In the genomic region with DNA sequence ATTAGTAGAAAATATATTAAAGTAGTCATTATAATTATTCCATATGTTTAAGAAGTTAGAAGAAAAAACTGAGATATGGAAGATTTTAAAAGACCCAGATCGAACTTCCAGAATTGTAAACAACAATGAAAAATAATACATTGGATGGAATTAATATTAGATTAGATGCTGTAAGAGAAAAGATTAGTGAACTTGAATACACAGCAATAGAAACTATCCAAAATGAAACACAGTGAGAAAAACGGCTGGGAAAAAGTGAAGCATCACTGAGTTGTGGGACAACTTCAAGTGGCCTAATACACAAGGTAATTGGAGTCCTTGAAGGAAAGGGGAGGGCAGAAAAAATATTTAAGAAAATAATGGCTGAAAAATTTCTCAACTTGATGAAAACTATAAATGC, we compare ENCODE assay signal across 38 cellular contexts. TPM values are rescaled to one million over a fixed set of nuclear protein-coding genes. Genes with fewer than 3 reads are reported as not detected.
"Had no signal": no experiment of that assay in that cellular context is flagged by ENCODE, and none has a peak within 500 bp of the region (broad histone marks: within the 10 kb centered on the region; RNA-seq: fewer than 3 reads in every experiment).

No MANE protein-coding gene starts in this region.

- H3K27ac ChIP-seq: adrenal gland, body of pancreas, brain microvascular endothelial cell, breast epithelium, VCaP had no signal

- H3K4me3 ChIP-seq: adrenal gland, body of pancreas, breast epithelium had no signal

- H3K4me1 Mint-ChIP-seq: activated B cell treated with CpG ODN at 0.5 μM for 24 hours; activated naive CD8-positive, alpha-beta T cell treated with anti-CD3 and anti-CD28 coated beads for 36 hours; activated T-helper 17 cell treated with anti-CD3 and anti-CD28 coated beads, Interleukin-2, amount 50 U/mL, for 72 hours had no signal

- H3K4me1 ChIP-seq: adrenal gland, body of pancreas, breast epithelium had no signal

- H3K27ac Mint-ChIP-seq: activated B cell treated with CpG ODN at 0.5 μM for 24 hours; activated CD4-positive, alpha-beta memory T cell treated with anti-CD3 and anti-CD28 coated beads for 36 hours; activated CD4-positive, alpha-beta T cell treated with anti-CD3 and anti-CD28 coated beads, Interleukin-2, amount 10 ng/mL, durations not matched to agents 24 days and 14 days; activated CD8-positive, alpha-beta T cell treated with anti-CD3 and anti-CD28 coated beads for 36 hours; activated naive CD4-positive, alpha-beta T cell treated with anti-CD3 and anti-CD28 coated beads for 36 hours; activated naive CD4-positive, alpha-beta T cell treated with anti-CD3 and anti-CD28 coated beads, Interleukin-2, amount 50 U/mL, for 72 hours; activated naive CD8-positive, alpha-beta T cell treated with anti-CD3 and anti-CD28 coated beads for 36 hours; activated T-cell treated with anti-CD3 and anti-CD28 coated beads, Interleukin-2, amount 50 U/mL, for 72 hours; activated T-helper 1 cell treated with anti-CD3 and anti-CD28 coated beads, Interleukin-12 subunit alpha, Interleukin-12 subunit beta, Interleukin-2, Interleukin-4 antibody, amounts not matched to agents 30 ng/mL and 10 ng/mL and 1 ng/mL, durations not matched to agents 14 hours and 24 hours and 36 hours; activated T-helper 17 cell treated with anti-CD3 and anti-CD28 coated beads, Interleukin-2, amount 50 U/mL, for 72 hours; T-helper 1 cell treated with Interleukin-12 subunit alpha and Interleukin-12 subunit beta and Interleukin-4 antibody, amounts not matched to agents 30 μg/mL and 1 μg/mL, for 36 hours; T-helper 2 cell treated with Interferon-gamma antibody and Interleukin-4, amounts not matched to agents 5 μg/mL and 100 μg/mL, for 36 hours had no signal

- DNase-seq: activated B cell treated with CpG ODN at 0.5 μM for 24 hours; activated CD4-positive, alpha-beta memory T cell treated with anti-CD3 and anti-CD28 coated beads for 36 hours; activated CD4-positive, alpha-beta T cell treated with anti-CD3 and anti-CD28 coated beads for 4 hours; activated CD4-positive, alpha-beta T cell treated with anti-CD3 and anti-CD28 coated beads, Interleukin-2, amount 10 ng/mL, durations not matched to agents 24 days and 14 days; activated CD4-positive, alpha-beta T cell treated with anti-CD3 and anti-CD28 coated beads, Interleukin-2, amount 50 U/mL, for 1 hour; activated CD4-positive, alpha-beta T cell treated with anti-CD3 and anti-CD28 coated beads, Interleukin-2, amount 50 U/mL, for 4 hours; activated CD4-positive, CD25-positive, alpha-beta regulatory T cell treated with anti-CD3 and anti-CD28 coated beads, Interleukin-2, amount 50 U/mL, for 72 hours; activated CD8-positive, alpha-beta memory T cell treated with anti-CD3 and anti-CD28 coated beads, Interleukin-2, amount 50 U/mL, for 4 hours; activated CD8-positive, alpha-beta T cell treated with anti-CD3 and anti-CD28 coated beads for 36 hours; activated effector memory CD4-positive, alpha-beta T cell treated with anti-CD3 and anti-CD28 coated beads, Interleukin-2, amount 50 U/mL, for 16 hours; activated gamma-delta T cell treated with Interleukin-2 at 50 U/mL for 16 hours; activated naive CD4-positive, alpha-beta T cell; activated naive CD4-positive, alpha-beta T cell treated with anti-CD3 and anti-CD28 coated beads for 36 hours; activated naive CD4-positive, alpha-beta T cell treated with anti-CD3 and anti-CD28 coated beads, Interleukin-2, amount 50 U/mL, for 16 hours; activated naive CD8-positive, alpha-beta T cell treated with anti-CD3 and anti-CD28 coated beads for 36 hours; activated T-cell treated with anti-CD3 and anti-CD28 coated beads for 4 hours; activated T-cell treated with anti-CD3 and anti-CD28 coated beads, Interleukin-2, amount 50 U/mL, for 1 hour; activated T-cell treated with anti-CD3 and anti-CD28 coated beads, Interleukin-2, amount 50 U/mL, for 4 hours; activated T-cell treated with anti-CD3 and anti-CD28 coated beads, Interleukin-2, amount 50 U/mL, for 72 hours; adrenal gland; amniotic stem cell; aorta; body of pancreas; brain microvascular endothelial cell; central memory CD4-positive, alpha-beta T cell; T-helper 2 cell; T-helper 9 cell had no signal

- H3K4me3 Mint-ChIP-seq: activated B cell treated with CpG ODN at 0.5 μM for 24 hours; activated CD4-positive, alpha-beta memory T cell treated with anti-CD3 and anti-CD28 coated beads for 36 hours; activated CD4-positive, alpha-beta T cell treated with anti-CD3 and anti-CD28 coated beads, Interleukin-2, amount 10 ng/mL, durations not matched to agents 24 days and 14 days; activated CD8-positive, alpha-beta T cell treated with anti-CD3 and anti-CD28 coated beads for 36 hours; activated naive CD4-positive, alpha-beta T cell treated with anti-CD3 and anti-CD28 coated beads for 36 hours; activated naive CD8-positive, alpha-beta T cell treated with anti-CD3 and anti-CD28 coated beads for 36 hours; activated T-cell treated with anti-CD3 and anti-CD28 coated beads, Interleukin-2, amount 50 U/mL, for 4 hours; activated T-cell treated with anti-CD3 and anti-CD28 coated beads, Interleukin-2, amount 50 U/mL, for 72 hours; activated T-helper 1 cell treated with anti-CD3 and anti-CD28 coated beads, Interleukin-12 subunit alpha, Interleukin-12 subunit beta, Interleukin-2, Interleukin-4 antibody, amounts not matched to agents 30 ng/mL and 10 ng/mL and 1 ng/mL, durations not matched to agents 14 hours and 24 hours and 36 hours; activated T-helper 17 cell treated with anti-CD3 and anti-CD28 coated beads, Interleukin-2, amount 50 U/mL, for 72 hours; T-helper 1 cell treated with Interleukin-12 subunit alpha and Interleukin-12 subunit beta and Interleukin-4 antibody, amounts not matched to agents 30 μg/mL and 1 μg/mL, for 36 hours; T-helper 2 cell treated with Interferon-gamma antibody and Interleukin-4, amounts not matched to agents 5 μg/mL and 100 μg/mL, for 36 hours had no signal

- H3K9me3 Mint-ChIP-seq: activated T-helper 17 cell treated with anti-CD3 and anti-CD28 coated beads, Interleukin-2, amount 50 U/mL, for 72 hours had no signal

- H3K36me3 ChIP-seq: adrenal gland, brain microvascular endothelial cell, breast epithelium had no signal

- H3K9me3 ChIP-seq: adrenal gland, body of pancreas, breast epithelium had no signal

- FAIRE-seq: astrocyte, TTC549 had no signal

- ATAC-seq: activated CD8-positive, alpha-beta T cell treated with anti-CD3 and anti-CD28 coated beads for 36 hours; activated naive CD4-positive, alpha-beta T cell treated with anti-CD3 and anti-CD28 coated beads, Interleukin-2, amount 50 U/mL, for 72 hours; activated T-cell treated with anti-CD3 and anti-CD28 coated beads, Interleukin-2, amount 50 U/mL, for 4 hours; activated T-cell treated with anti-CD3 and anti-CD28 coated beads, Interleukin-2, amount 50 U/mL, for 72 hours; activated T-helper 17 cell treated with anti-CD3 and anti-CD28 coated beads, Interleukin-2, amount 50 U/mL, for 72 hours; body of pancreas had no signal

RNA-seq across cellular contexts. Expression of gene TTBK1, which starts 4.2 kb away (rescaled TPM):
- polyA plus RNA-seq: aorta had no signal

RNA-seq across cellular contexts. Expression of gene SLC22A7, which starts 59.0 kb away (rescaled TPM):
- total RNA-seq: activated B cell treated with CpG ODN at 0.5 μM for 24 hours; activated CD4-positive, alpha-beta memory T cell treated with anti-CD3 and anti-CD28 coated beads for 36 hours; activated CD4-positive, alpha-beta T cell treated with anti-CD3 and anti-CD28 coated beads, Interleukin-2, amount 10 ng/mL, durations not matched to agents 24 days and 14 days; activated CD8-positive, alpha-beta memory T cell treated with anti-CD3 and anti-CD28 coated beads for 36 hours; activated CD8-positive, alpha-beta T cell treated with anti-CD3 and anti-CD28 coated beads for 36 hours; activated naive CD4-positive, alpha-beta T cell treated with anti-CD3 and anti-CD28 coated beads for 36 hours; activated naive CD4-positive, alpha-beta T cell treated with anti-CD3 and anti-CD28 coated beads, Interleukin-2, amount 50 U/mL, for 72 hours; activated naive CD8-positive, alpha-beta T cell treated with anti-CD3 and anti-CD28 coated beads for 36 hours; activated T-cell treated with anti-CD3 and anti-CD28 coated beads, Interleukin-2, amount 50 U/mL, for 4 hours; activated T-cell treated with anti-CD3 and anti-CD28 coated beads, Interleukin-2, amount 50 U/mL, for 72 hours; activated T-helper 1 cell treated with anti-CD3 and anti-CD28 coated beads, Interleukin-12 subunit alpha, Interleukin-12 subunit beta, Interleukin-2, Interleukin-4 antibody, amounts not matched to agents 30 ng/mL and 10 ng/mL and 1 ng/mL, durations not matched to agents 14 hours and 24 hours and 36 hours; activated T-helper 17 cell treated with anti-CD3 and anti-CD28 coated beads, Interleukin-2, amount 50 U/mL, for 72 hours; aorta; astrocyte; body of pancreas; breast epithelium; cardiac septum had no signal
- polyA plus RNA-seq: adrenal gland, aorta had no signal
